26 cellular contexts compared by ENCODE assay signal in genomic region chr22:32478994-32479393, GRCh38. TPM values are rescaled to one million over a fixed set of nuclear protein-coding genes. Genes with fewer than 3 reads are reported as not detected.
DNase-seq lines count a peak whose midpoint lies in the region; ATAC-seq and TF ChIP-seq lines count a peak whose summit lies in the region.
"Had no signal": no experiment of that assay in that cellular context is flagged by ENCODE, and none has a peak within 500 bp of the region (broad histone marks: within the 10 kb centered on the region; RNA-seq: fewer than 3 reads in every experiment).

No MANE protein-coding gene starts in this region.

- H2AFZ ChIP-seq in osteoblast (ENCODE audit: low read length): no peak overlapping the region
- no peak overlapping the region for H2AFZ ChIP-seq in OCI-LY7 (ENCODE audit: low read length)

- H4K20me1 ChIP-seq in osteoblast (ENCODE audit: insufficient read depth, low read length) (peaks cover 72% of the 10 kb centered on the region), OCI-LY7 (ENCODE audit: insufficient read depth, low read length) (peaks cover 31% of the 10 kb centered on the region)

- H3K27ac ChIP-seq in osteoblast (ENCODE audit: low read depth, low read length): no peak overlapping the region
- no peak overlapping the region for H3K27ac ChIP-seq in OCI-LY7 (ENCODE audit: low read depth, low read length, poor library complexity, severe bottlenecking)
- H3K27ac ChIP-seq: breast epithelium, epithelial cell of prostate, skin epidermis, stomach, transverse colon had no signal

- POLR2A ChIA-PET in OCI-LY7 (lab: Charles Lee): interaction anchor here (0.6 kb wide), 1 partner anchor 443 kb away, joined by 3 read pairs; no protein-coding TSS in a partner anchor

- H3K4me2 ChIP-seq in osteoblast (ENCODE audit: insufficient read depth, low read length) (no peak overlapping the region), OCI-LY7 (ENCODE audit: low read length) (no peak overlapping the region)
- H3K4me2 ChIP-seq: SK-N-SH had no signal

- intact Hi-C loops in OCI-LY7 (cut with micrococcal nuclease; ENCODE audit: unreplicated experiment): loop anchor here (5.0 to 10.0 kb wide), 4 partner anchors 274 to 984 kb away; partner anchors contain the start of genes DEPDC5, PRR14L, RFPL2 and SFI1

- no peaks in the 10 kb centered on the region for H3K9me2 ChIP-seq in OCI-LY7 (ENCODE audit: insufficient read depth, low read length)
- H3K9me2 ChIP-seq: SK-N-SH had no signal

- no peaks in the 10 kb centered on the region for H3K27me3 ChIP-seq in osteoblast (ENCODE audit: insufficient read depth, low read length)
- H3K27me3 ChIP-seq: breast epithelium, stomach, transverse colon had no signal

- ATAC-seq in HG02970 (IDR thresholded peaks at IDR 0.05; ENCODE audit: low FRiP score, unreplicated experiment) (no peak), HG02870 (IDR thresholded peaks at IDR 0.05; ENCODE audit: unreplicated experiment) (no peak)
- ATAC-seq: naive thymus-derived CD8-positive, alpha-beta T cell had no signal

- H3K4me3 ChIP-seq in AG10803 (ENCODE audit: low read length) (no peak overlapping the region), osteoblast (ENCODE audit: insufficient read depth, low read length) (no peak overlapping the region), OCI-LY7 (ENCODE audit: low read depth, low read length, poor library complexity, severe bottlenecking) (no peak overlapping the region)
- H3K4me3 ChIP-seq: breast epithelium, skin epidermis, stomach, transverse colon had no signal

- TF ChIP-seq CTCF in AG10803 (conservative IDR thresholded peaks at IDR 0.05; ENCODE audit: low read length): no peak
- TF ChIP-seq CTCF in osteoblast (IDR thresholded peaks at IDR 0.05; ENCODE audit: extremely low read depth, low read depth, low read length): no peak
- TF ChIP-seq CTCF in OCI-LY7 (conservative IDR thresholded peaks at IDR 0.05; ENCODE audit: low read length): no peak

- H3K9me3 ChIP-seq in osteoblast (ENCODE audit: low read depth, low read length) (no peaks in the 10 kb centered on the region), OCI-LY7 (ENCODE audit: low read length) (no peaks in the 10 kb centered on the region)
- H3K9me3 ChIP-seq: breast epithelium, SK-N-SH, stomach, transverse colon had no signal

- H3K79me2 ChIP-seq in osteoblast (ENCODE audit: insufficient read depth, low read length) (peaks cover 88% of the 10 kb centered on the region), OCI-LY7 (ENCODE audit: insufficient read depth, low read depth, low read length) (peaks cover 82% of the 10 kb centered on the region)

- BruUV-seq in OCI-LY7 (replicated peaks; lab: Mats Ljungman, UMichigan): no TSS peak

- no peaks in the 10 kb centered on the region for H3K36me3 ChIP-seq in osteoblast (ENCODE audit: insufficient read depth, low read length)
- H3K36me3 ChIP-seq in OCI-LY7 (ENCODE audit: insufficient read depth, low read length): peaks cover 40% of the 10 kb centered on the region
- H3K36me3 ChIP-seq: transverse colon had no signal

- CTCF ChIA-PET in OCI-LY7 (lab: Charles Lee; ENCODE audit: unreplicated experiment): no interaction called here

- H3K4me1 ChIP-seq in osteoblast (ENCODE audit: insufficient read depth, low read length) (peaks cover 20% of the 10 kb centered on the region), OCI-LY7 (ENCODE audit: insufficient read depth, low read length, poor library complexity, severe bottlenecking) (peaks cover 24% of the 10 kb centered on the region)

- DNase-seq in AG10803 (ENCODE audit: low read depth) (peak; percentile 22), ELR (ENCODE audit: low read depth) (peak; percentile 56), amniotic epithelial cell (ENCODE audit: low read depth) (peak; percentile 35), osteoblast (ENCODE audit: insufficient read length, low spot score, missing footprints) (peak; percentile 62), OCI-LY7 (ENCODE audit: low spot score) (no peak)
- DNase-seq in stimulated activated CD4-positive, alpha-beta T cell treated with anti-CD3 and anti-CD28 coated beads, Interleukin-4, amount 100 ng/mL, for 1 hour: no peak
- DNase-seq: ACHN; activated CD8-positive, alpha-beta memory T cell treated with anti-CD3 and anti-CD28 coated beads for 24 hours; activated gamma-delta T cell treated with Interleukin-2 at 50 U/mL for 16 hours; amniotic stem cell; H7; KBM-7; naive thymus-derived CD8-positive, alpha-beta T cell; NCI-H1436 treated with DMSO at 0.1 percent for 48 hours; NCI-H446; NCI-H774; SK-N-SH; stomach; transverse colon had no signal

RNA-seq across cellular contexts. Expression of gene FBXO7, which starts 4.4 kb away (rescaled TPM):
- total RNA-seq in osteoblast: 72.2 and 80.0 TPM in 2 replicates
- total RNA-seq in OCI-LY7 (2014; rRNA removed; shearing (Covaris generic)): 62.1 and 73.8 TPM in 2 replicates
- total RNA-seq in OCI-LY7 (2022): 81.9 and 91.1 TPM in 2 replicates

RNA-seq across cellular contexts. Expression of gene BPIFC, which starts 14.7 kb away (rescaled TPM):
- not detected in 2 replicates for total RNA-seq in osteoblast
- not detected in 2 replicates for total RNA-seq in OCI-LY7 (2014; rRNA removed; shearing (Covaris generic))
- not detected in 2 replicates for total RNA-seq in OCI-LY7 (2022)
- total RNA-seq: breast epithelium; H7; naive thymus-derived CD8-positive, alpha-beta T cell; omental fat pad; renal cortical epithelial cell; stomach; transverse colon had no signal

Comparison
In these comparisons a context has a peak if more than half of its experiments do, and no peak if none do; other contexts are left out.
1. DNase-seq: peak in AG10803 (single experiment), ELR (single experiment), amniotic epithelial cell (single experiment) and osteoblast (single experiment); none in stimulated activated CD4-positive, alpha-beta T cell treated with anti-CD3 and anti-CD28 coated beads, Interleukin-4, amount 100 ng/mL, for 1 hour (single experiment) and OCI-LY7 (single experiment).